In the genomic region with DNA sequence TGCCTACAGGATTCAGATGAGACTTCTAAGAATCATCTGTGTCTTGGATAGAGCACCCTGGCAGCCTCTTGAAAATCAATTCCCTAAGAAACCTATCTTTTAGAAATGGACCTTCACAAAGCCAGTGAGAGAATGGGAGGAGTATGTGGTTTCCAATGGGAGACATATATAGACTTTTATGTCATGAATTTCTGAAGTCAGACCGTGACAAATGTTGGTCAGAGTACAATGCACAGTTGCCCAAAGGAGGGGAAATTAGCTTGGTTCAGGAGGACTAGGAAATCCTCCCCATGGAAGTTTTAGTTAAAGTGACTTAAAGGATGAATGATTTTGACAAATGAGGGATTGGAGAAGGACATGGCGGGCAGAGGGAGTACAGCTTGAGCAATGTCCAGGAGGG, we compare ENCODE assay signal across 21 cellular contexts.
DNase-seq lines count a peak whose midpoint lies in the region; ATAC-seq and TF ChIP-seq lines count a peak whose summit lies in the region.
"Had no signal": no experiment of that assay in that cellular context is flagged by ENCODE, and none has a peak within 500 bp of the region (broad histone marks: within the 10 kb centered on the region; RNA-seq: fewer than 3 reads in every experiment).

No MANE protein-coding gene starts in this region.

- TF ChIP-seq CTCF in GM23338 (conservative IDR thresholded peaks at IDR 0.05; ENCODE audit: low read depth in 2 of 2) (no peak), nephron (IDR thresholded peaks at IDR 0.05; ENCODE audit: unreplicated experiment in 3 of 3) (no peak)

- H3K4me3 ChIP-seq in GM23338: no peak overlapping the region
- H3K4me3 ChIP-seq: GM12878, HAP-1 had no signal

- H3K27ac Mint-ChIP-seq in GM23338: no peak overlapping the region
- H3K27ac Mint-ChIP-seq in nephron: peak overlapping the region; percentile 48 to 52 (median 50)
- peak overlapping the region; percentile 80 for H3K27ac Mint-ChIP-seq in stimulated activated naive B cell treated with anti-CD40 and anti-IgM and Interleukin-4, amounts not matched to agents 10 μg/mL and 1 μg/mL and 100 μg/mL, for 72 hours
- H3K27ac Mint-ChIP-seq: CD4-positive, CD25-positive, alpha-beta regulatory T cell; CD8-positive, alpha-beta memory T cell had no signal

- H3K4me1 ChIP-seq in GM23338 (ENCODE audit: insufficient read depth): no peaks in the 10 kb centered on the region
- H3K4me1 ChIP-seq: BE2C, HAP-1 had no signal

- no peaks in the 10 kb centered on the region for H3K9me2 ChIP-seq in GM23338 (ENCODE audit: insufficient read depth)

- H3K4me1 Mint-ChIP-seq in GM23338: no peaks in the 10 kb centered on the region; the same call in 2 of the 3 replicates
- peaks cover 14% of the 10 kb centered on the region for H3K4me1 Mint-ChIP-seq in nephron
- H3K4me1 Mint-ChIP-seq in stimulated activated naive B cell treated with anti-CD40 and anti-IgM and Interleukin-4, amounts not matched to agents 10 μg/mL and 1 μg/mL and 100 μg/mL, for 72 hours: peaks cover 52 to 71% of the 10 kb centered on the region in 2 donors
- H3K4me1 Mint-ChIP-seq: CD8-positive, alpha-beta memory T cell had no signal

- no peaks in the 10 kb centered on the region for H3K36me3 ChIP-seq in GM23338 (ENCODE audit: insufficient read depth)
- H3K36me3 ChIP-seq: BE2C, HAP-1 had no signal

- H3F3A ChIP-seq in GM23338 (replicated peaks; ENCODE audit: low read depth): no peaks in the 10 kb centered on the region

- no peaks in the 10 kb centered on the region for H3K79me2 ChIP-seq in GM23338 (replicated peaks; ENCODE audit: insufficient read depth)

- ATAC-seq in GM23338: no peak
- ATAC-seq in stimulated activated naive B cell treated with anti-CD40 and anti-IgM and Interleukin-4, amounts not matched to agents 10 μg/mL and 1 μg/mL and 100 μg/mL, for 72 hours (replicated peaks): no peak
- ATAC-seq in HG03442 (IDR thresholded peaks at IDR 0.05; ENCODE audit: unreplicated experiment): no peak
- ATAC-seq in HG02759 (IDR thresholded peaks at IDR 0.05; ENCODE audit: unreplicated experiment): no peak
- ATAC-seq: GM12878 had no signal

- H3K9me3 Mint-ChIP-seq in GM23338 (no peaks in the 10 kb centered on the region), nephron (no peaks in the 10 kb centered on the region)
- peaks cover 0 to 1% of the 10 kb centered on the region in 2 donors for H3K9me3 Mint-ChIP-seq in stimulated activated naive B cell treated with anti-CD40 and anti-IgM and Interleukin-4, amounts not matched to agents 10 μg/mL and 1 μg/mL and 100 μg/mL, for 72 hours
- H3K9me3 Mint-ChIP-seq: CD4-positive, CD25-positive, alpha-beta regulatory T cell; CD8-positive, alpha-beta memory T cell had no signal

- H3K27me3 Mint-ChIP-seq in GM23338 (ENCODE audit: insufficient read depth, low read depth, poor library complexity) (peaks cover 2% of the 10 kb centered on the region), nephron (ENCODE audit: low read depth) (peaks cover 16% of the 10 kb centered on the region)
- H3K27me3 Mint-ChIP-seq in stimulated activated naive B cell treated with anti-CD40 and anti-IgM and Interleukin-4, amounts not matched to agents 10 μg/mL and 1 μg/mL and 100 μg/mL, for 72 hours: peaks cover 0 to 7% of the 10 kb centered on the region in 2 donors
- H3K27me3 Mint-ChIP-seq: CD4-positive, CD25-positive, alpha-beta regulatory T cell; CD8-positive, alpha-beta memory T cell had no signal

- no peak overlapping the region for H3K27ac ChIP-seq in GM23338 (ENCODE audit: low read depth)
- H3K27ac ChIP-seq: HL-60 had no signal

- DNase-seq in GM23338 (ENCODE audit: low spot score) (no peak), kidney glomerular epithelial cell (lab: John Stamatoyannopoulos, UW) (peak; percentile 28), medulla oblongata (ENCODE audit: extremely low spot score) (no peak)
- no peak for DNase-seq in stimulated activated naive B cell treated with anti-CD40 and anti-IgM and Interleukin-4, amounts not matched to agents 10 μg/mL and 1 μg/mL and 100 μg/mL, for 72 hours
- DNase-seq: ACHN; BE2C; C1 segment of cervical spinal cord; CD4-positive, CD25-positive, alpha-beta regulatory T cell; CD8-positive, alpha-beta memory T cell; COR-L47; DMS 273 treated with DMSO at 0.1 percent for 48 hours; DMS53; DND-41; EL; IMR-90 had no signal

- no peak overlapping the region for H3K4me2 ChIP-seq in GM23338

- 0 out of 2 replicates have a peak overlapping the region, but pooled peaks have one; percentile 9 for H2AFZ ChIP-seq in GM23338

- no peaks in the 10 kb centered on the region for H3K27me3 ChIP-seq in GM23338 (ENCODE audit: insufficient read depth)
- H3K27me3 ChIP-seq: BE2C had no signal

- H3K4me3 Mint-ChIP-seq in GM23338: no peak overlapping the region
- H3K4me3 Mint-ChIP-seq in nephron: no peak overlapping the region
- H3K4me3 Mint-ChIP-seq in stimulated activated naive B cell treated with anti-CD40 and anti-IgM and Interleukin-4, amounts not matched to agents 10 μg/mL and 1 μg/mL and 100 μg/mL, for 72 hours: no peak overlapping the region
- H3K4me3 Mint-ChIP-seq: CD4-positive, CD25-positive, alpha-beta regulatory T cell; CD8-positive, alpha-beta memory T cell had no signal

- no peaks in the 10 kb centered on the region for H4K20me1 ChIP-seq in GM23338 (replicated peaks; ENCODE audit: insufficient read depth)

- H3K36me3 Mint-ChIP-seq in GM23338 (ENCODE audit: low read depth): no peaks in the 10 kb centered on the region
- H3K36me3 Mint-ChIP-seq in nephron (ENCODE audit: low read depth): no peaks in the 10 kb centered on the region
- H3K36me3 Mint-ChIP-seq in stimulated activated naive B cell treated with anti-CD40 and anti-IgM and Interleukin-4, amounts not matched to agents 10 μg/mL and 1 μg/mL and 100 μg/mL, for 72 hours: peaks cover 1 to 4% of the 10 kb centered on the region in 2 donors
- H3K36me3 Mint-ChIP-seq: CD4-positive, CD25-positive, alpha-beta regulatory T cell; CD8-positive, alpha-beta memory T cell had no signal

TF ChIP-seq in GM23338, 12 proteins besides CTCF, POLR2A, EP300 and RAD21 (continues in another document):
- TF ChIP-seq, protein P1, sequence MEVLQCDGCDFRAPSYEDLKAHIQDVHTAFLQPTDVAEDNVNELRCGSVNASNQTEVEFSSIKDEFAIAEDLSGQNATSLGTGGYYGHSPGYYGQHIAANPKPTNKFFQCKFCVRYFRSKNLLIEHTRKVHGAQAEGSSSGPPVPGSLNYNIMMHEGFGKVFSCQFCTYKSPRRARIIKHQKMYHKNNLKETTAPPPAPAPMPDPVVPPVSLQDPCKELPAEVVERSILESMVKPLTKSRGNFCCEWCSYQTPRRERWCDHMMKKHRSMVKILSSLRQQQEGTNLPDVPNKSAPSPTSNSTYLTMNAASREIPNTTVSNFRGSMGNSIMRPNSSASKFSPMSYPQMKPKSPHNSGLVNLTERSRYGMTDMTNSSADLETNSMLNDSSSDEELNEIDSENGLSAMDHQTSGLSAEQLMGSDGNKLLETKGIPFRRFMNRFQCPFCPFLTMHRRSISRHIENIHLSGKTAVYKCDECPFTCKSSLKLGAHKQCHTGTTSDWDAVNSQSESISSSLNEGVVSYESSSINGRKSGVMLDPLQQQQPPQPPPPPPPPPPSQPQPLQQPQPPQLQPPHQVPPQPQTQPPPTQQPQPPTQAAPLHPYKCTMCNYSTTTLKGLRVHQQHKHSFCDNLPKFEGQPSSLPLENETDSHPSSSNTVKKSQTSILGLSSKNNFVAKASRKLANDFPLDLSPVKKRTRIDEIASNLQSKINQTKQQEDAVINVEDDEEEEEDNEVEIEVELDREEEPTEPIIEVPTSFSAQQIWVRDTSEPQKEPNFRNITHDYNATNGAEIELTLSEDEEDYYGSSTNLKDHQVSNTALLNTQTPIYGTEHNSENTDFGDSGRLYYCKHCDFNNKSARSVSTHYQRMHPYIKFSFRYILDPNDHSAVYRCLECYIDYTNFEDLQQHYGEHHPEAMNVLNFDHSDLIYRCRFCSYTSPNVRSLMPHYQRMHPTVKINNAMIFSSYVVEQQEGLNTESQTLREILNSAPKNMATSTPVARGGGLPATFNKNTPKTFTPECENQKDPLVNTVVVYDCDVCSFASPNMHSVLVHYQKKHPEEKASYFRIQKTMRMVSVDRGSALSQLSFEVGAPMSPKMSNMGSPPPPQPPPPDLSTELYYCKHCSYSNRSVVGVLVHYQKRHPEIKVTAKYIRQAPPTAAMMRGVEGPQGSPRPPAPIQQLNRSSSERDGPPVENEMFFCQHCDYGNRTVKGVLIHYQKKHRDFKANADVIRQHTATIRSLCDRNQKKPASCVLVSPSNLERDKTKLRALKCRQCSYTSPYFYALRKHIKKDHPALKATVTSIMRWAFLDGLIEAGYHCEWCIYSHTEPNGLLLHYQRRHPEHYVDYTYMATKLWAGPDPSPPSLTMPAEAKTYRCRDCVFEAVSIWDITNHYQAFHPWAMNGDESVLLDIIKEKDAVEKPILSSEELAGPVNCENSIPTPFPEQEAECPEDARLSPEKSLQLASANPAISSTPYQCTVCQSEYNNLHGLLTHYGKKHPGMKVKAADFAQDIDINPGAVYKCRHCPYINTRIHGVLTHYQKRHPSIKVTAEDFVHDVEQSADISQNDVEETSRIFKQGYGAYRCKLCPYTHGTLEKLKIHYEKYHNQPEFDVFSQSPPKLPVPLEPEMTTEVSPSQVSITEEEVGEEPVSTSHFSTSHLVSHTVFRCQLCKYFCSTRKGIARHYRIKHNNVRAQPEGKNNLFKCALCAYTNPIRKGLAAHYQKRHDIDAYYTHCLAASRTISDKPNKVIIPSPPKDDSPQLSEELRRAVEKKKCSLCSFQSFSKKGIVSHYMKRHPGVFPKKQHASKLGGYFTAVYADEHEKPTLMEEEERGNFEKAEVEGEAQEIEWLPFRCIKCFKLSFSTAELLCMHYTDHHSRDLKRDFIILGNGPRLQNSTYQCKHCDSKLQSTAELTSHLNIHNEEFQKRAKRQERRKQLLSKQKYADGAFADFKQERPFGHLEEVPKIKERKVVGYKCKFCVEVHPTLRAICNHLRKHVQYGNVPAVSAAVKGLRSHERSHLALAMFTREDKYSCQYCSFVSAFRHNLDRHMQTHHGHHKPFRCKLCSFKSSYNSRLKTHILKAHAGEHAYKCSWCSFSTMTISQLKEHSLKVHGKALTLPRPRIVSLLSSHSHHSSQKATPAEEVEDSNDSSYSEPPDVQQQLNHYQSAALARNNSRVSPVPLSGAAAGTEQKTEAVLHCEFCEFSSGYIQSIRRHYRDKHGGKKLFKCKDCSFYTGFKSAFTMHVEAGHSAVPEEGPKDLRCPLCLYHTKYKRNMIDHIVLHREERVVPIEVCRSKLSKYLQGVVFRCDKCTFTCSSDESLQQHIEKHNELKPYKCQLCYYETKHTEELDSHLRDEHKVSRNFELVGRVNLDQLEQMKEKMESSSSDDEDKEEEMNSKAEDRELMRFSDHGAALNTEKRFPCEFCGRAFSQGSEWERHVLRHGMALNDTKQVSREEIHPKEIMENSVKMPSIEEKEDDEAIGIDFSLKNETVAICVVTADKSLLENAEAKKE (CRISPR knock-in tag; IDR thresholded peaks at IDR 0.05): no peak
- no peak for TF ChIP-seq ZNF114 (CRISPR knock-in tag; IDR thresholded peaks at IDR 0.05)
- no peak for TF ChIP-seq CREB1 (CRISPR knock-in tag; IDR thresholded peaks at IDR 0.05; ENCODE audit: low read depth)
- no peak for TF ChIP-seq STAT1 (IDR thresholded peaks at IDR 0.05; ENCODE audit: unreplicated experiment)
- no peak for TF ChIP-seq POLR2AphosphoS5 (IDR thresholded peaks at IDR 0.05; ENCODE audit: low read depth)
